In the genomic region with DNA sequence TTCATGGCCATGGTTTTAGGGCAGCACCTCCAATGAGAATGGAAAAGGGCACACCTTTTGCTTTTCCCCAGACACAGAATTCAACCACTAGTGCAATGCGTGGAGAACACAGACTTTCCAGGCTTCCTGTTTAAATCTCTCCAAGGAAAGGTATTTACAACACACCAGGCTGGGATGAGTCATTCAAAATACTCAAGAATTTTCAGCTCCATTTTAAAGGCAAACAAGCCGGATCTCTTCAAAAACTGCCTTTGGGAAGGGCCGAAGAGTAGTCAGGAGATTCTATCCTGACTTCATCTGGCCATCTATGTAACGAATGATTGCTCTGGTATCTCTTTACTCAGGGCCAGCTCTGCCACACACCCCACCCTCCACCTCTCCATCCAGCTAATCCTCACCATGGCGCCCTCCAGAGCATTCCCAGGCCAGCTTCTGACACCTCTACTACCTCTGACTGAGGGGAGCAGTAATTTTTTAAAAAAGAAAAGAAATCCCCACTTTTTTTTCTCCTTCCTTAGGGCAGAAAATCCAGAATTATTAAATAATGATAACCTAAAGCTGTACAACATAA, we compare ENCODE assay signal across 1 cellular context.
TF ChIP-seq lines count a peak whose summit lies in the region.

No MANE protein-coding gene starts in this region.

TF ChIP-seq in HCT116, 20 proteins besides CTCF, POLR2A, EP300 and RAD21 (continued from another document):
- TF ChIP-seq FOSL1 (IDR thresholded peaks at IDR 0.05; ENCODE audit: low read depth) = 0 out of 2 replicates have a peak, but pooled peaks have one; percentile 44
- TF ChIP-seq CBX3 (IDR thresholded peaks at IDR 0.05; ENCODE audit: low read depth) = peak; percentile 61
- peak; percentile 16; the same call in 1 of the 2 replicates for TF ChIP-seq CEBPB (IDR thresholded peaks at IDR 0.05; ENCODE audit: low read depth)
- TF ChIP-seq JUND (IDR thresholded peaks at IDR 0.05) = peak; percentile 54; the same call in 1 of the 2 replicates
- TF ChIP-seq ZNF274 (IDR thresholded peaks at IDR 0.05; ENCODE audit: low read depth, low read length) = no peak
- TF ChIP-seq ZFX (IDR thresholded peaks at IDR 0.05) = no peak
- no peak for TF ChIP-seq POLR2AphosphoS5 (IDR thresholded peaks at IDR 0.05; ENCODE audit: low read depth, low read length)
- TF ChIP-seq, protein P1, sequence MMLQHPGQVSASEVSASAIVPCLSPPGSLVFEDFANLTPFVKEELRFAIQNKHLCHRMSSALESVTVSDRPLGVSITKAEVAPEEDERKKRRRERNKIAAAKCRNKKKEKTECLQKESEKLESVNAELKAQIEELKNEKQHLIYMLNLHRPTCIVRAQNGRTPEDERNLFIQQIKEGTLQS (IDR thresholded peaks at IDR 0.05) = no peak
